17 cellular contexts compared by ENCODE assay signal in the genomic region with DNA sequence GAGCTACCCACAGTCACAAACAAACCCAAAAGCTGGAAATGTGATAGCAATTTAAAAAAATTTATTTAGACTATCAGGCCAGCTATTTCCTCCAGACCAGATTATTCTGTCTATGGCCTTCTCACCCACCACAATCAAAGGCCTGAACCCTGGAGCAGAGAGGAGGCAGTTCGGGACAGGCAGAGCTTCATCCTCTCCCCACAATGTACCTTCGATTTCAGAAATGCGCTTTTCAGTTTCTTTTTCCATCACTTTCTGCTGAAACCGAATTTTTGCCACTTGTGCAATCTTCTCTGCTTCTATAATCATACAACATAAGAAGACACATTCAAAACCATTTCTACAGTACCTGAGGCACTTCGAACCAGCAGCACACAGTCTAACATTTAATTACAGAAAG. TPM values are rescaled to one million over a fixed set of nuclear protein-coding genes. Genes with fewer than 3 reads are reported as not detected.
DNase-seq lines count a peak whose midpoint lies in the region; ATAC-seq, FAIRE-seq and TF ChIP-seq lines count a peak whose summit lies in the region.
"Had no signal": no experiment of that assay in that cellular context is flagged by ENCODE, and none has a peak within 500 bp of the region (broad histone marks: within the 10 kb centered on the region; RNA-seq: fewer than 3 reads in every experiment).

No MANE protein-coding gene starts in this region.

- intact Hi-C loops in activated CD4-positive, alpha-beta memory T cell treated with anti-CD3 and anti-CD28 coated beads for 36 hours (cut with micrococcal nuclease) = no loop called here
- intact Hi-C loops in PC-9 (cut with micrococcal nuclease; ENCODE audit: unreplicated experiment) (no loop called here), gastrocnemius medialis (cut with DNase I; ENCODE audit: low total_unique reads) (no loop called here)

- H2AFZ ChIP-seq in PC-9 = no peak overlapping the region
- H2AFZ ChIP-seq: GM23338 had no signal

- peaks cover 69% of the 10 kb centered on the region for H3K36me3 Mint-ChIP-seq in activated CD4-positive, alpha-beta memory T cell treated with anti-CD3 and anti-CD28 coated beads, Interleukin-2, amount 10 ng/mL, durations not matched to agents 7 days and 5 days (ENCODE audit: low read depth)
- H3K36me3 Mint-ChIP-seq in activated CD4-positive, alpha-beta memory T cell treated with anti-CD3 and anti-CD28 coated beads for 36 hours = peaks cover 60% of the 10 kb centered on the region
- H3K36me3 Mint-ChIP-seq in T-helper 1 cell treated with Interleukin-12 subunit alpha and Interleukin-12 subunit beta and Interleukin-4 antibody, amounts not matched to agents 30 μg/mL and 1 μg/mL, for 36 hours (ENCODE audit: low read depth) = peaks cover 63% of the 10 kb centered on the region
- peaks cover 50% of the 10 kb centered on the region for H3K36me3 Mint-ChIP-seq in natural killer cell treated with Interleukin-12 subunit alpha and Interleukin-12 subunit beta and Interleukin-15 and Interleukin-18, amount 100 ng/mL, for 72 hours

- H3K27ac Mint-ChIP-seq in activated CD4-positive, alpha-beta memory T cell treated with anti-CD3 and anti-CD28 coated beads, Interleukin-2, amount 10 ng/mL, durations not matched to agents 7 days and 5 days = peak overlapping the region; percentile 15
- H3K27ac Mint-ChIP-seq in activated CD4-positive, alpha-beta memory T cell treated with anti-CD3 and anti-CD28 coated beads for 36 hours = no peak overlapping the region
- H3K27ac Mint-ChIP-seq in T-helper 1 cell treated with Interleukin-12 subunit alpha and Interleukin-12 subunit beta and Interleukin-4 antibody, amounts not matched to agents 30 μg/mL and 1 μg/mL, for 36 hours = peak overlapping the region; percentile 5
- no peak overlapping the region for H3K27ac Mint-ChIP-seq in natural killer cell treated with Interleukin-12 subunit alpha and Interleukin-12 subunit beta and Interleukin-15 and Interleukin-18, amount 100 ng/mL, for 72 hours
- H3K27ac Mint-ChIP-seq: CD4-positive, alpha-beta T cell; GM23338 had no signal

- H3K4me3 Mint-ChIP-seq in activated CD4-positive, alpha-beta memory T cell treated with anti-CD3 and anti-CD28 coated beads, Interleukin-2, amount 10 ng/mL, durations not matched to agents 7 days and 5 days = no peak overlapping the region
- H3K4me3 Mint-ChIP-seq in activated CD4-positive, alpha-beta memory T cell treated with anti-CD3 and anti-CD28 coated beads for 36 hours = no peak overlapping the region
- H3K4me3 Mint-ChIP-seq in T-helper 1 cell treated with Interleukin-12 subunit alpha and Interleukin-12 subunit beta and Interleukin-4 antibody, amounts not matched to agents 30 μg/mL and 1 μg/mL, for 36 hours = no peak overlapping the region
- H3K4me3 Mint-ChIP-seq in natural killer cell treated with Interleukin-12 subunit alpha and Interleukin-12 subunit beta and Interleukin-15 and Interleukin-18, amount 100 ng/mL, for 72 hours = no peak overlapping the region
- H3K4me3 Mint-ChIP-seq: CD4-positive, alpha-beta T cell; GM23338 had no signal

- H3K4me2 ChIP-seq in PC-9 = no peak overlapping the region
- H3K4me2 ChIP-seq: BLaER1 treated with 17β-estradiol and CSF1 and Interleukin-3, amounts not matched to agents 10 nM and 100 nM; GM23338 had no signal

- TF ChIP-seq CTCF in GM12865 (IDR thresholded peaks at IDR 0.05; ENCODE audit: insufficient read depth, low read depth, low read length, missing control alignments) (no peak), PC-9 (conservative IDR thresholded peaks at IDR 0.05) (no peak), gastrocnemius medialis (IDR thresholded peaks at IDR 0.05 in 4 of 5, conservative IDR thresholded peaks at IDR 0.05 in 1 of 5) (no peak)

- H3K27me3 Mint-ChIP-seq in activated CD4-positive, alpha-beta memory T cell treated with anti-CD3 and anti-CD28 coated beads, Interleukin-2, amount 10 ng/mL, durations not matched to agents 7 days and 5 days = no peaks in the 10 kb centered on the region
- H3K27me3 Mint-ChIP-seq in activated CD4-positive, alpha-beta memory T cell treated with anti-CD3 and anti-CD28 coated beads for 36 hours = no peaks in the 10 kb centered on the region
- H3K27me3 Mint-ChIP-seq in T-helper 1 cell treated with Interleukin-12 subunit alpha and Interleukin-12 subunit beta and Interleukin-4 antibody, amounts not matched to agents 30 μg/mL and 1 μg/mL, for 36 hours (ENCODE audit: low read depth) = no peaks in the 10 kb centered on the region
- H3K27me3 Mint-ChIP-seq in natural killer cell treated with Interleukin-12 subunit alpha and Interleukin-12 subunit beta and Interleukin-15 and Interleukin-18, amount 100 ng/mL, for 72 hours = no peaks in the 10 kb centered on the region
- H3K27me3 Mint-ChIP-seq: CD4-positive, alpha-beta T cell had no signal

- ATAC-seq in natural killer cell treated with Interleukin-12 subunit alpha and Interleukin-12 subunit beta and Interleukin-15 and Interleukin-18, amount 100 ng/mL, for 72 hours = no peak
- no peak for ATAC-seq in gastrocnemius medialis
- ATAC-seq: GM23338 had no signal

- H3K9me2 ChIP-seq in PC-9 (ENCODE audit: insufficient read depth) = no peaks in the 10 kb centered on the region

- peaks cover 12% of the 10 kb centered on the region; the same call in 1 of the 2 replicates for H3K4me1 ChIP-seq in PC-9 (replicated peaks; ENCODE audit: insufficient read depth)
- H3K4me1 ChIP-seq in gastrocnemius medialis = no peaks in the 10 kb centered on the region

- peaks cover 41% of the 10 kb centered on the region for H3K4me1 Mint-ChIP-seq in activated CD4-positive, alpha-beta memory T cell treated with anti-CD3 and anti-CD28 coated beads, Interleukin-2, amount 10 ng/mL, durations not matched to agents 7 days and 5 days
- H3K4me1 Mint-ChIP-seq in activated CD4-positive, alpha-beta memory T cell treated with anti-CD3 and anti-CD28 coated beads for 36 hours (ENCODE audit: low read depth) = peaks cover 26% of the 10 kb centered on the region
- H3K4me1 Mint-ChIP-seq in T-helper 1 cell treated with Interleukin-12 subunit alpha and Interleukin-12 subunit beta and Interleukin-4 antibody, amounts not matched to agents 30 μg/mL and 1 μg/mL, for 36 hours (ENCODE audit: low read depth) = peaks cover 28% of the 10 kb centered on the region
- H3K4me1 Mint-ChIP-seq in natural killer cell treated with Interleukin-12 subunit alpha and Interleukin-12 subunit beta and Interleukin-15 and Interleukin-18, amount 100 ng/mL, for 72 hours (ENCODE audit: low read depth in 2 of 2) = peaks cover 16% of the 10 kb centered on the region in 2 donors
- H3K4me1 Mint-ChIP-seq: GM23338 had no signal

- H3K36me3 ChIP-seq in PC-9 (ENCODE audit: low read depth) (no peaks in the 10 kb centered on the region), gastrocnemius medialis (peaks cover 4 to 42% of the 10 kb centered on the region in 2 donors)

- BruUV-seq in PC-9 (replicated peaks; lab: Mats Ljungman, UMichigan) = no TSS peak

- no peaks in the 10 kb centered on the region for H3F3A ChIP-seq in PC-9 (ENCODE audit: insufficient read depth, low read depth)

- H3K27me3 ChIP-seq in PC-9 (ENCODE audit: insufficient read depth, low read depth) (no peaks in the 10 kb centered on the region), gastrocnemius medialis (no peaks in the 10 kb centered on the region)
- H3K27me3 ChIP-seq: BLaER1 treated with 17β-estradiol and CSF1 and Interleukin-3, amounts not matched to agents 10 nM and 100 nM had no signal

- TF ChIP-seq POLR2A in gastrocnemius medialis (IDR thresholded peaks at IDR 0.05) = no peak

- POLR2A ChIA-PET in activated CD4-positive, alpha-beta memory T cell treated with anti-CD3 and anti-CD28 coated beads, Interleukin-2, amount 10 ng/mL, durations not matched to agents 7 days and 5 days (lab: Charles Lee) = interaction anchor here (1.5 kb wide), 1 partner anchor 424 kb away, joined by 3 read pairs; a partner anchor contains a TSS
- POLR2A ChIA-PET in activated CD4-positive, alpha-beta memory T cell treated with anti-CD3 and anti-CD28 coated beads for 36 hours (lab: Charles Lee) = interaction anchor here (1.1 kb wide), 1 partner anchor 19 kb away, joined by 3 read pairs; no protein-coding TSS in a partner anchor
- POLR2A ChIA-PET in PC-9 (lab: Charles Lee; ENCODE audit: unreplicated experiment) = no interaction called here

- H3K9me3 ChIP-seq in PC-9 (ENCODE audit: insufficient read depth, low read depth) (no peaks in the 10 kb centered on the region; the same call in 1 of the 2 replicates), gastrocnemius medialis (no peaks in the 10 kb centered on the region)

- no peak overlapping the region for H3K4me3 ChIP-seq in GM12865 (ENCODE audit: low read depth, low read length)
- H3K4me3 ChIP-seq in PC-9 = no peak overlapping the region
- no peak overlapping the region for H3K4me3 ChIP-seq in gastrocnemius medialis
- H3K4me3 ChIP-seq: BLaER1 treated with 17β-estradiol and CSF1 and Interleukin-3, amounts not matched to agents 10 nM and 100 nM; GM23338 had no signal

- H4K20me1 ChIP-seq in PC-9 (ENCODE audit: insufficient read depth) = no peaks in the 10 kb centered on the region

- no peak overlapping the region for H3K27ac ChIP-seq in PC-9
- H3K27ac ChIP-seq in gastrocnemius medialis = no peak overlapping the region
- H3K27ac ChIP-seq: BLaER1 treated with 17β-estradiol and CSF1 and Interleukin-3, amounts not matched to agents 10 nM and 100 nM; HL-60 had no signal

- in situ Hi-C loops in gastrocnemius medialis (cut with MboI; ENCODE audit: low sequenced_read_pairs in 4 of 4) = no loop called here

- DNase-seq in activated CD4-positive, alpha-beta memory T cell treated with anti-CD3 and anti-CD28 coated beads, Interleukin-2, amount 10 ng/mL, durations not matched to agents 7 days and 5 days = no peak
- no peak for DNase-seq in activated CD4-positive, alpha-beta memory T cell treated with anti-CD3 and anti-CD28 coated beads for 36 hours
- DNase-seq in GM12865 (ENCODE audit: low read depth) (peak; percentile 57), GM19239 (ENCODE audit: insufficient read length, low spot score) (no peak), PC-9 (no peak), gastrocnemius medialis (no peak)
- DNase-seq in natural killer cell treated with Interleukin-12 subunit alpha and Interleukin-12 subunit beta and Interleukin-15 and Interleukin-18, amount 100 ng/mL, for 72 hours (ENCODE audit: low spot score) = no peak
- DNase-seq: ACHN; Calu3; CD4-positive, alpha-beta T cell; DMS79; H7 had no signal

- H3K79me2 ChIP-seq in PC-9 (ENCODE audit: low read depth) = no peaks in the 10 kb centered on the region

- peaks cover 4% of the 10 kb centered on the region for H3K9me3 Mint-ChIP-seq in activated CD4-positive, alpha-beta memory T cell treated with anti-CD3 and anti-CD28 coated beads, Interleukin-2, amount 10 ng/mL, durations not matched to agents 7 days and 5 days
- H3K9me3 Mint-ChIP-seq in activated CD4-positive, alpha-beta memory T cell treated with anti-CD3 and anti-CD28 coated beads for 36 hours = no peaks in the 10 kb centered on the region
- H3K9me3 Mint-ChIP-seq in T-helper 1 cell treated with Interleukin-12 subunit alpha and Interleukin-12 subunit beta and Interleukin-4 antibody, amounts not matched to agents 30 μg/mL and 1 μg/mL, for 36 hours = no peaks in the 10 kb centered on the region
- no peaks in the 10 kb centered on the region for H3K9me3 Mint-ChIP-seq in natural killer cell treated with Interleukin-12 subunit alpha and Interleukin-12 subunit beta and Interleukin-15 and Interleukin-18, amount 100 ng/mL, for 72 hours
- H3K9me3 Mint-ChIP-seq: CD4-positive, alpha-beta T cell; GM23338 had no signal

- CTCF ChIA-PET in activated CD4-positive, alpha-beta memory T cell treated with anti-CD3 and anti-CD28 coated beads, Interleukin-2, amount 10 ng/mL, durations not matched to agents 7 days and 5 days (lab: Charles Lee) = no interaction called here
- CTCF ChIA-PET in activated CD4-positive, alpha-beta memory T cell treated with anti-CD3 and anti-CD28 coated beads for 36 hours (lab: Charles Lee) = no interaction called here
- CTCF ChIA-PET in PC-9 (lab: Charles Lee) = no interaction called here

- peak; percentile 82 for FAIRE-seq in GM19239 (lab: Jason Lieb, UNC)
- FAIRE-seq: G401.6 had no signal

RNA-seq across cellular contexts. Expression of a gene that starts 29.9 kb away (rescaled TPM):
- 10 to 100 TPM; 12.6 to 14.4 TPM for total RNA-seq in activated CD4-positive, alpha-beta memory T cell treated with anti-CD3 and anti-CD28 coated beads, Interleukin-2, amount 10 ng/mL, durations not matched to agents 7 days and 5 days
- total RNA-seq in activated CD4-positive, alpha-beta memory T cell treated with anti-CD3 and anti-CD28 coated beads for 36 hours = 10 to 100 TPM; 15.4 to 16.8 TPM
- total RNA-seq in natural killer cell treated with Interleukin-12 subunit alpha and Interleukin-12 subunit beta and Interleukin-15 and Interleukin-18, amount 100 ng/mL, for 72 hours = 10 to 100 TPM; 21.2 to 22.8 TPM
- 18.6 and 24.9 TPM in 2 replicates for total RNA-seq in PC-9 (2021)
- 1 to 10 TPM; 5.3 to 8.5 (median 7.3) TPM for total RNA-seq in gastrocnemius medialis

Comparison
In these comparisons a context has a peak if more than half of its experiments do, and no peak if none do; other contexts are left out.
1. H3K27ac Mint-ChIP-seq: peak in activated CD4-positive, alpha-beta memory T cell treated with anti-CD3 and anti-CD28 coated beads, Interleukin-2, amount 10 ng/mL, durations not matched to agents 7 days and 5 days (single experiment) and T-helper 1 cell treated with Interleukin-12 subunit alpha and Interleukin-12 subunit beta and Interleukin-4 antibody, amounts not matched to agents 30 μg/mL and 1 μg/mL, for 36 hours (single experiment); none in activated CD4-positive, alpha-beta memory T cell treated with anti-CD3 and anti-CD28 coated beads for 36 hours (single experiment) and natural killer cell treated with Interleukin-12 subunit alpha and Interleukin-12 subunit beta and Interleukin-15 and Interleukin-18, amount 100 ng/mL, for 72 hours (0 of 2).